8 cellular contexts compared by ENCODE assay signal in the genomic region with DNA sequence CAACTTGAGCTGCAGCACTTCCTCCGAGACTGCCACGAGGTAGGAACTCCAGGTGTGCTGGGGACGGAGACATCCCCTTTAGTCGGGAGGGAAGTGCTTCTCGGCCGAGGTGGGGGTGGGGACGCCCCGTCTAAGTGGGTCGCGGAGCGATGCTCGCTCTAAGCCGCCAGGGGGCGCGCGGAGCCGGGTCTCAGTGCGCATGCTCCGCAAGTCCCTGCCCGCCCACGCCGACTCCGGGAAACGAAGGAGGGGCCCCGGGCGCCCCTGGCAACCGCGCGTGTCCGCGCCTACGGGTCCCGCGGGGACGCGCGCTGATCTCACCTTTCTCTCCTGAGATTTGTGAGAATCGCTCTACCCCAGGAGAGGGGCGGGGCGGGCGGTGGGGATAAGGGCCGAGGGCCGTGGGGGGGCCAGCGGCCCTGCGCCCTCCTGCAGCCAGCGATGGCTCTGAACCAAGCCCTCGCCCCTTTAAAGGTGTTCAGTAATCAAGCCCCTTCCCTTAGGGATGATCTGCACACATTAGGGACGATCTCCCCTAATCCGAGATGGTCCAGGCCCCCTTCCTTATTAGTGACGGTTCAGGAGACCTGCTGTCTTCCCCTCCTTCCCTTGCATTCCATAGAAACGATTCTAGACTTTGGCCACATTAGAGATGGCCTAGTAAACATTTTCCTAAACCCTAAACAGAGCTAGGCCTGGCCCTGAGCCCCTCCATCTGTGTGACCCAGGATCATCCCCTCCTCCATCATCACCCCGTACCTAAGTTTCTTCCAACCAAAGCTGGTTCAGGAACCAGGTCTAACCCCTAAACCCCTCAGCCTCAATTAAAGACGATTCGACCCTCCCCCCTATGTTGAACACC. TPM values are rescaled to one million over a fixed set of nuclear protein-coding genes. Genes with fewer than 3 reads are reported as not detected.
DNase-seq lines count a peak whose midpoint lies in the region; ATAC-seq, FAIRE-seq and TF ChIP-seq lines count a peak whose summit lies in the region.

No MANE protein-coding gene starts in this region.

- peaks cover 18% of the 10 kb centered on the region for H3K4me1 ChIP-seq in A549
- peaks cover 2 to 10% (median 10%) of the 10 kb centered on the region in 5 donors for H3K4me1 ChIP-seq in subcutaneous abdominal adipose tissue (ENCODE audit: control insufficient read depth in 5 of 5, insufficient read depth in 5 of 5, low read length in 5 of 5)

- WGBS in A549 (ENCODE audit: missing lambda C conversion rate) = 5% methylated on average over 46 of the region's 54 CpGs

- peaks cover 14% of the 10 kb centered on the region for H3K4me1 Mint-ChIP-seq in activated naive CD4-positive, alpha-beta T cell treated with anti-CD3 and anti-CD28 coated beads, Interleukin-2, amount 10 ng/mL, durations not matched to agents 7 days and 5 days

- no peaks in the 10 kb centered on the region for H3K9me3 Mint-ChIP-seq in activated naive CD4-positive, alpha-beta T cell treated with anti-CD3 and anti-CD28 coated beads, Interleukin-2, amount 10 ng/mL, durations not matched to agents 7 days and 5 days

- H3K27ac Mint-ChIP-seq in activated naive CD4-positive, alpha-beta T cell treated with anti-CD3 and anti-CD28 coated beads, Interleukin-2, amount 10 ng/mL, durations not matched to agents 7 days and 5 days = no peak overlapping the region

- peak; percentile 43 to 72; a peak in 4 of 5 replicates for TF ChIP-seq RAD21 in A549 (conservative IDR thresholded peaks at IDR 0.05 in 1 of 2, IDR thresholded peaks at IDR 0.05 in 1 of 2)

- peak overlapping the region; percentile 30 for H3K4me3 Mint-ChIP-seq in activated naive CD4-positive, alpha-beta T cell treated with anti-CD3 and anti-CD28 coated beads, Interleukin-2, amount 10 ng/mL, durations not matched to agents 7 days and 5 days

- H3K36me3 ChIP-seq in SK-N-MC (ENCODE audit: insufficient read depth, low read length) (no peaks in the 10 kb centered on the region), subcutaneous abdominal adipose tissue (ENCODE audit: control insufficient read depth in 5 of 5, insufficient read depth in 5 of 5, low read length in 5 of 5) (peaks cover 0 to 8% (median 3%) of the 10 kb centered on the region in 5 donors)

- H3K27me3 Mint-ChIP-seq in activated naive CD4-positive, alpha-beta T cell treated with anti-CD3 and anti-CD28 coated beads, Interleukin-2, amount 10 ng/mL, durations not matched to agents 7 days and 5 days = peaks cover 70% of the 10 kb centered on the region

- H3K27me3 ChIP-seq in subcutaneous abdominal adipose tissue (ENCODE audit: control insufficient read depth in 5 of 5, insufficient read depth in 4 of 5, low read length in 5 of 5) = peaks cover 0 to 13% (median 3%) of the 10 kb centered on the region in 5 donors

- TF ChIP-seq POLR2A in A549 (IDR thresholded peaks at IDR 0.05; ENCODE audit: low read length) = no peak

- peak; percentile 96 for FAIRE-seq in A549 (lab: Jason Lieb, UNC)

- H3K27ac ChIP-seq in A549 = peak overlapping the region; percentile 55 to 79
- no peak overlapping the region for H3K27ac ChIP-seq in SK-N-MC
- no peak overlapping the region for H3K27ac ChIP-seq in subcutaneous abdominal adipose tissue (ENCODE audit: low read depth, low read length)

- H3K36me3 Mint-ChIP-seq in activated naive CD4-positive, alpha-beta T cell treated with anti-CD3 and anti-CD28 coated beads, Interleukin-2, amount 10 ng/mL, durations not matched to agents 7 days and 5 days = no peaks in the 10 kb centered on the region

- POLR2A ChIA-PET in A549 (lab: Yijun Ruan, JAX) = interaction anchor here (1.2 kb wide), 1 partner anchor 66 kb away, joined by 5 read pairs; no protein-coding TSS in a partner anchor

- CTCF ChIA-PET in A549 (lab: Yijun Ruan, JAX) = interaction anchor here (0.6 to 58.9 kb wide), 46 partner anchors 8 to 902 kb away, joined by 3 to 2247 read pairs (median 4); partner anchors contain the start of genes BLVRB, LTBP4 and SERTAD1
- CTCF ChIA-PET in activated naive CD4-positive, alpha-beta T cell treated with anti-CD3 and anti-CD28 coated beads, Interleukin-2, amount 10 ng/mL, durations not matched to agents 7 days and 5 days (lab: Charles Lee) = interaction anchor here (0.7 to 1.0 kb wide), 4 partner anchors 74 to 1355 kb away, joined by 3 to 7 read pairs (median 4); no protein-coding TSS in a partner anchor

- H3K9me3 ChIP-seq in A549 (no peaks in the 10 kb centered on the region), SK-N-MC (ENCODE audit: low read depth, low read length) (no peaks in the 10 kb centered on the region), subcutaneous abdominal adipose tissue (ENCODE audit: control insufficient read depth in 5 of 5, low read length in 5 of 5) (peaks cover 0 to 4% (median under 1%) of the 10 kb centered on the region in 5 donors)

- DNase-seq in A549 (ENCODE audit: low read depth in 1 of 2, low spot score in 1 of 2) (peak; percentile 94 to 100), MV-4-11 (lab: John Stamatoyannopoulos, UW) (peak; percentile 68), SK-N-MC (ENCODE audit: low read depth, low spot score) (peak; percentile 26), globus pallidus (ENCODE audit: low spot score) (peak; percentile 69), nucleus accumbens (lab: John Stamatoyannopoulos, UW) (peak in 55 of 56 donors; percentile 23 to 91 (median 72))
- peak; percentile 90 for DNase-seq in activated naive CD4-positive, alpha-beta T cell treated with anti-CD3 and anti-CD28 coated beads, Interleukin-2, amount 10 ng/mL, durations not matched to agents 7 days and 5 days

- H3K4me3 ChIP-seq in A549 = peak overlapping the region; percentile 50
- peak overlapping the region; percentile 70 for H3K4me3 ChIP-seq in SK-N-MC
- peak overlapping the region; percentile 55 to 76 (median 70) for H3K4me3 ChIP-seq in subcutaneous abdominal adipose tissue (ENCODE audit: low read depth in 1 of 5, low read length in 5 of 5)

- ATAC-seq in A549 = peak; percentile 37 to 78
- ATAC-seq in GM19023 (IDR thresholded peaks at IDR 0.05; ENCODE audit: unreplicated experiment) = peak; percentile 50

- 0 out of 5 replicates have a peak, but pooled peaks of 1 of the 2 experiments have one; percentile 17 for TF ChIP-seq EP300 in A549 (IDR thresholded peaks at IDR 0.05)

- H3K4me2 ChIP-seq in A549 = peak overlapping the region; percentile 76

- H3K9ac ChIP-seq in SK-N-MC (ENCODE audit: insufficient read length) (no peak overlapping the region), subcutaneous abdominal adipose tissue (ENCODE audit: low read length in 5 of 5) (peak overlapping the region in 3 of 5 donors; percentile 40 to 71 (median 51))

- peak; percentile 99 for TF ChIP-seq CTCF in A549 (IDR thresholded peaks at IDR 0.05)

TF ChIP-seq in A549, 52 proteins besides CTCF, POLR2A, EP300 and RAD21:
- TF ChIP-seq KDM1A (IDR thresholded peaks at IDR 0.05; ENCODE audit: low read depth) = no peak
- TF ChIP-seq MAX (IDR thresholded peaks at IDR 0.05) = peak; percentile 75
- peak; percentile 94 for TF ChIP-seq SMC3 (IDR thresholded peaks at IDR 0.05)
- 0 out of 2 replicates have a peak, but pooled peaks have one; percentile 62 for TF ChIP-seq RFX5 (IDR thresholded peaks at IDR 0.05)
- TF ChIP-seq ZNF302 (CRISPR knock-in tag; IDR thresholded peaks at IDR 0.05) = no peak
- TF ChIP-seq CHD2 (IDR thresholded peaks at IDR 0.05; ENCODE audit: low read length, partially characterized antibody) = peak; percentile 43
- peak; percentile 13; the same call in 1 of the 2 replicates for TF ChIP-seq REST (IDR thresholded peaks at IDR 0.05)
- peak in 1 of 2 experiments; percentile 65; a peak in 3 of 5 replicates for TF ChIP-seq JUN (IDR thresholded peaks at IDR 0.05)

RNA-seq across cellular contexts. Expression of gene SHKBP1, which starts 47.3 kb away (rescaled TPM):
- polyA plus RNA-seq in A549 (2011; rRNA removed) (75.2 and 79.7 TPM in 2 replicates), A549 (2017; fragmentation: RNase III; extraction: RNeasy Plus Mini Kit Qiagen cat#74134 plus additional on column Dnase treatment) (94.9 to 128 TPM (median 123 TPM) in 3 replicates)
- polyA plus RNA-seq in A549 (2012; cell fraction: cytosol; rRNA removed) = 163 and 237 TPM in 2 replicates
- polyA plus RNA-seq in A549 (2012; cell fraction: nucleus; rRNA removed) = 317 and 432 TPM in 2 replicates
- 133 and 167 TPM in 2 replicates for polyA minus RNA-seq in A549 (2011; rRNA and poly(A)+ RNA removed)

Comparison
In these comparisons a context has a peak if more than half of its experiments do, and no peak if none do; other contexts are left out.
1. DNase-seq: peak in every context shown above with its lines; median percentile 97 in A549; 90 in activated naive CD4-positive, alpha-beta T cell treated with anti-CD3 and anti-CD28 coated beads, Interleukin-2, amount 10 ng/mL, durations not matched to agents 7 days and 5 days; 72 in nucleus accumbens; 69 in globus pallidus; 68 in MV-4-11; 26 in SK-N-MC.
2. H3K27ac ChIP-seq: peak in A549 (2 of 2); none in SK-N-MC (single experiment) and subcutaneous abdominal adipose tissue (single experiment).
3. Peak in every context shown above with its lines, with median percentiles within 50 percentile points of each other: H3K4me3 ChIP-seq.